22 cellular contexts compared by ENCODE assay signal in genomic region chr20:46070215-46070910, GRCh38. TPM values are rescaled to one million over a fixed set of nuclear protein-coding genes. Genes with fewer than 3 reads are reported as not detected.
A peak's percentile ranks its signal among the peaks of the same experiment; 100 is the strongest.
DNase-seq lines count a peak whose midpoint lies in the region; ATAC-seq, FAIRE-seq and TF ChIP-seq lines count a peak whose summit lies in the region.
"Had no signal": no experiment of that assay in that cellular context is flagged by ENCODE, and none has a peak within 500 bp of the region (broad histone marks: within the 10 kb centered on the region; RNA-seq: fewer than 3 reads in every experiment).

No MANE protein-coding gene starts in this region.

- H3K36me3 ChIP-seq in ACC112 (ENCODE audit: insufficient read depth, low read length): peaks cover 11% of the 10 kb centered on the region
- H3K36me3 ChIP-seq in astrocyte (ENCODE audit: insufficient read depth, low read length): peaks cover 36% of the 10 kb centered on the region
- peaks cover 0 to 64% of the 10 kb centered on the region in 2 donors for H3K36me3 ChIP-seq in left lung

- peaks cover 3% of the 10 kb centered on the region for H3K4me1 Mint-ChIP-seq in astrocyte (ENCODE audit: low read depth, unreplicated experiment)

- H3K9ac ChIP-seq in astrocyte (ENCODE audit: low read length): no peak overlapping the region
- H3K9ac ChIP-seq: parathyroid adenoma had no signal

- DNase-seq in HCEC 1CT (peak; percentile 71), astrocyte (ENCODE audit: low read depth) (peak; percentile 85), foreskin fibroblast (peak; percentile 59 to 79), left lung (no peak)
- DNase-seq: activated CD8-positive, alpha-beta memory T cell treated with anti-CD3 and anti-CD28 coated beads for 24 hours; activated gamma-delta T cell; left ventricle myocardium superior; NCI-H2081 treated with DMSO at 0.1 percent for 48 hours; NCI-H774; Peyer's patch; spleen; stimulated activated naive CD8-positive, alpha-beta T cell treated with anti-CD3 and anti-CD28 coated beads, Interleukin-15, Interleukin-2, amounts not matched to agents 100 U/mL and 50 U/mL, for 24 hours; T-cell had no signal

- H3K4me1 ChIP-seq in ACC112 (ENCODE audit: control insufficient read depth, insufficient read depth, low read length, unreplicated experiment) (peaks cover 16% of the 10 kb centered on the region), astrocyte (ENCODE audit: insufficient read depth, low read length) (peaks cover 22% of the 10 kb centered on the region), left lung (no peaks in the 10 kb centered on the region)
- H3K4me1 ChIP-seq: ascending aorta, Peyer's patch, spleen had no signal

- H3K9me3 ChIP-seq in astrocyte (ENCODE audit: insufficient read depth, low read depth, low read length) (no peaks in the 10 kb centered on the region), left lung (no peaks in the 10 kb centered on the region)
- H3K9me3 ChIP-seq: ascending aorta, Peyer's patch, spleen had no signal

- H3K4me3 ChIP-seq in ACC112 (ENCODE audit: low read depth, low read length) (no peak overlapping the region), astrocyte (ENCODE audit: insufficient read depth, low read depth, low read length) (no peak overlapping the region), foreskin fibroblast (ENCODE audit: low read depth in 1 of 2, low read length in 2 of 2) (no peak overlapping the region), left lung (no peak overlapping the region)
- H3K4me3 ChIP-seq: ascending aorta, Peyer's patch, spleen had no signal

- no peaks in the 10 kb centered on the region for H3K27me3 Mint-ChIP-seq in astrocyte (ENCODE audit: low read depth, unreplicated experiment)
- H3K27me3 Mint-ChIP-seq: dendritic cell treated with granulocyte-macrophage colony-stimulating factor and Interleukin-4, amounts not matched to agents 40 ng/mL and 50 ng/mL, for 4 days; T-cell had no signal

- intact Hi-C loops in left lung (cut with DNase I): no loop called here

- H3K27me3 ChIP-seq in ACC112 (ENCODE audit: insufficient read depth, low read length): no peaks in the 10 kb centered on the region
- no peaks in the 10 kb centered on the region for H3K27me3 ChIP-seq in astrocyte (ENCODE audit: insufficient read depth, low read length)
- no peaks in the 10 kb centered on the region for H3K27me3 ChIP-seq in left lung
- H3K27me3 ChIP-seq: ascending aorta, Peyer's patch, spleen had no signal

- ATAC-seq in HG02623 (IDR thresholded peaks at IDR 0.05; ENCODE audit: unreplicated experiment): no peak
- no peak for ATAC-seq in left lung
- no peak for ATAC-seq in HG02588 (IDR thresholded peaks at IDR 0.05; ENCODE audit: unreplicated experiment)
- no peak for ATAC-seq in GM21447 (IDR thresholded peaks at IDR 0.05; ENCODE audit: unreplicated experiment)
- ATAC-seq: left ventricle myocardium superior; stimulated activated naive CD8-positive, alpha-beta T cell treated with anti-CD3 and anti-CD28 coated beads, Interleukin-15, Interleukin-2, amounts not matched to agents 100 U/mL and 50 U/mL, for 24 hours; T-cell had no signal

- H3K27ac ChIP-seq in ACC112 (ENCODE audit: low read depth, low read length) (peak overlapping the region; percentile 22), astrocyte (ENCODE audit: low read depth, low read length) (peak overlapping the region; percentile 41), left lung (no peak overlapping the region)
- H3K27ac ChIP-seq: ascending aorta, parathyroid adenoma, Peyer's patch, spleen had no signal

- TF ChIP-seq CTCF in astrocyte (IDR thresholded peaks at IDR 0.05; ENCODE audit: insufficient read depth, low read depth, low read length): no peak
- no peak for TF ChIP-seq CTCF in foreskin fibroblast (IDR thresholded peaks at IDR 0.05; ENCODE audit: low read depth, low read length)
- TF ChIP-seq CTCF in left lung (IDR thresholded peaks at IDR 0.05): no peak

- FAIRE-seq in astrocyte (lab: Jason Lieb, UNC): no peak

- H2AFZ ChIP-seq in ACC112 (ENCODE audit: low read length, unreplicated experiment) (no peak overlapping the region), astrocyte (ENCODE audit: low read depth, low read length) (no peak overlapping the region)
- H2AFZ ChIP-seq: parathyroid adenoma had no signal

- peaks cover 16% of the 10 kb centered on the region for H3K36me3 Mint-ChIP-seq in astrocyte (ENCODE audit: low read depth, unreplicated experiment)

- no peak overlapping the region for H3K4me3 Mint-ChIP-seq in astrocyte (ENCODE audit: unreplicated experiment)
- H3K4me3 Mint-ChIP-seq: dendritic cell treated with granulocyte-macrophage colony-stimulating factor and Interleukin-4, amounts not matched to agents 40 ng/mL and 50 ng/mL, for 4 days; T-cell had no signal

- peaks cover 64% of the 10 kb centered on the region for H4K20me1 ChIP-seq in astrocyte (ENCODE audit: insufficient read depth, low read length)

- H3K79me2 ChIP-seq in ACC112 (ENCODE audit: control insufficient read depth, insufficient read depth, low read length, unreplicated experiment) (no peaks in the 10 kb centered on the region), astrocyte (ENCODE audit: insufficient read depth, low read length) (peaks cover 23% of the 10 kb centered on the region)

- H3K27ac Mint-ChIP-seq in astrocyte (ENCODE audit: unreplicated experiment): no peak overlapping the region
- H3K27ac Mint-ChIP-seq: dendritic cell treated with granulocyte-macrophage colony-stimulating factor and Interleukin-4, amounts not matched to agents 40 ng/mL and 50 ng/mL, for 4 days; T-cell had no signal

- no peaks in the 10 kb centered on the region for H3K9me3 Mint-ChIP-seq in astrocyte (ENCODE audit: unreplicated experiment)
- H3K9me3 Mint-ChIP-seq: dendritic cell treated with granulocyte-macrophage colony-stimulating factor and Interleukin-4, amounts not matched to agents 40 ng/mL and 50 ng/mL, for 4 days; T-cell had no signal

- H3K4me2 ChIP-seq in astrocyte (ENCODE audit: low read length): peak overlapping the region; percentile 69

RNA-seq across cellular contexts. Expression of gene NCOA5, which starts 19.4 kb away (rescaled TPM):
- total RNA-seq in astrocyte: 19.3 and 20.7 TPM in 2 replicates
- total RNA-seq in left lung: 10 to 100 TPM; 20.6 to 23.8 TPM

RNA-seq across cellular contexts. Expression of gene SLC12A5, which starts 41.3 kb away (rescaled TPM):
- total RNA-seq in astrocyte (14.6 and 15.2 TPM in 2 replicates), left lung (1 to 10 TPM in 1 of 2 donors, under 1 TPM in 1; 0.71 to 1.5 TPM)
- total RNA-seq: ascending aorta, myocyte, Peyer's patch, ureter had no signal

RNA-seq across cellular contexts. Expression of gene CD40, which starts 47.8 kb away (rescaled TPM):
- total RNA-seq in astrocyte: 2.3 and 4.1 TPM in 2 replicates
- total RNA-seq in left lung: 10 to 100 TPM; 22.3 to 27.6 TPM

Comparison
In these comparisons a context has a peak if more than half of its experiments do, and no peak if none do; other contexts are left out.
1. H3K27ac ChIP-seq: peak in ACC112 (single experiment) and astrocyte (single experiment); none in left lung (0 of 2).
2. DNase-seq: peak in HCEC 1CT (single experiment), astrocyte (single experiment) and foreskin fibroblast (2 of 2); none in left lung (0 of 2).